In genomic region chr3:113531826-113532697, GRCh38 we compare ENCODE assay signal across 8 cellular contexts. TPM values are rescaled to one million over a fixed set of nuclear protein-coding genes. Genes with fewer than 3 reads are reported as not detected.
A peak's percentile ranks its signal among the peaks of the same experiment; 100 is the strongest.
DNase-seq lines count a peak whose midpoint lies in the region; ATAC-seq and TF ChIP-seq lines count a peak whose summit lies in the region.

SIDT1 (plus strand) TSS chr3:113532555; CDS start chr3:113533022, 467 bp downstream.

- no peaks in the 10 kb centered on the region for H3K36me3 ChIP-seq in Panc1 (ENCODE audit: control insufficient read depth, insufficient read depth, low read length)

- no peaks in the 10 kb centered on the region for H3K9me3 ChIP-seq in Panc1 (ENCODE audit: control insufficient read depth, insufficient read depth, low read depth, low read length)

- peaks cover 0 to 2% (median 0%) of the 10 kb centered on the region in 7 donors for H3K9me3 Mint-ChIP-seq in CD14-positive monocyte

- CTCF ChIA-PET in Panc1 (lab: Charles Lee) = no interaction called here

- H3K27me3 ChIP-seq in Panc1 (ENCODE audit: control insufficient read depth, insufficient read depth, low read length) = peaks cover 66% of the 10 kb centered on the region

- ATAC-seq in GM19324 (IDR thresholded peaks at IDR 0.05; ENCODE audit: low FRiP score, unreplicated experiment) (peak; percentile 73), HG03442 (IDR thresholded peaks at IDR 0.05; ENCODE audit: unreplicated experiment) (peak; percentile 65), Panc1 (peak; percentile 72), left cardiac atrium (peak; percentile 73 to 75)

- H3K4me1 Mint-ChIP-seq in CD14-positive monocyte = peaks cover 23% of the 10 kb centered on the region

- POLR2A ChIA-PET in Panc1 (lab: Charles Lee) = no interaction called here

- peaks cover 23 to 37% (median 36%) of the 10 kb centered on the region in 3 donors for H3K27me3 Mint-ChIP-seq in CD14-positive monocyte (ENCODE audit: low read depth in 3 of 3)

- BruUV-seq in Panc1 (replicated peaks; lab: Mats Ljungman, UMichigan) = no TSS peak

- DNase-seq in CD14-positive monocyte (ENCODE audit: low spot score) (no peak), Panc1 (ENCODE audit: low read depth, low spot score) (no peak), left cardiac atrium (peak; percentile 24), retinal pigment epithelial cell (ENCODE audit: low read depth) (no peak), UCSD-AML1 (lab: John Stamatoyannopoulos, UW; ENCODE audit: unreplicated experiment) (no peak)
- DNase-seq in activated naive CD4-positive, alpha-beta T cell (lab: John Stamatoyannopoulos, UW) = peak; percentile 12 to 60 (median 33)

- no peak within 1 kb of the TSS for H3K27ac ChIP-seq in Panc1 (ENCODE audit: low read length)

- TF ChIP-seq CTCF in CD14-positive monocyte (IDR thresholded peaks at IDR 0.05) (no peak), Panc1 (IDR thresholded peaks at IDR 0.05) (peak; percentile 6; the same call in 1 of the 2 replicates), retinal pigment epithelial cell (conservative IDR thresholded peaks at IDR 0.05; ENCODE audit: low read depth, low read length) (no peak)

- intact Hi-C loops in CD14-positive monocyte (cut with micrococcal nuclease) (no loop called here), Panc1 (cut with micrococcal nuclease; ENCODE audit: unreplicated experiment) (no loop called here), left cardiac atrium (cut with DNase I) (no loop called here)

- H3K4me3 Mint-ChIP-seq in CD14-positive monocyte = peak within 1 kb of the TSS; percentile 99 to 100

- peak within 1 kb of the TSS; percentile 7 to 83 (median 53) for H3K27ac Mint-ChIP-seq in CD14-positive monocyte

- in situ Hi-C loops in Panc1 (cut with HindIII; ENCODE audit: low pct_unique_long_range_greater_than_20kb, low sequenced_read_pairs) = no loop called here

- peaks cover 0 to 2% of the 10 kb centered on the region in 2 donors for H3K36me3 Mint-ChIP-seq in CD14-positive monocyte

- H3K4me1 ChIP-seq in Panc1 (ENCODE audit: control insufficient read depth, insufficient read depth, low read length) = peaks cover 10% of the 10 kb centered on the region

- peak within 1 kb of the TSS; percentile 30 to 44 for H3K4me3 ChIP-seq in Panc1 (ENCODE audit: low read depth in 2 of 2, low read length in 2 of 2)
- peak within 1 kb of the TSS; percentile 59 for H3K4me3 ChIP-seq in retinal pigment epithelial cell (ENCODE audit: low read length)

RNA-seq across cellular contexts. Expression of gene SIDT1, which starts in this region (rescaled TPM):
- 1 to 10 TPM; 4.0 to 7.1 TPM for polyA plus RNA-seq in CD14-positive monocyte
- total RNA-seq in Panc1 (2021; ENCODE audit: unreplicated experiment) (not detected), left cardiac atrium (under 1 TPM; 0.71 to 0.79 TPM)
- not detected for polyA plus RNA-seq in Panc1 (2012; ENCODE audit: insufficient read length)

Comparison
In these comparisons a context has a peak if more than half of its experiments do, and no peak if none do; other contexts are left out.
1. Peak in ATAC-seq and H3K4me3 ChIP-seq in Panc1; RNA of the gene not detected or under 1 TPM.
2. Peak in DNase-seq and ATAC-seq in left cardiac atrium; RNA of the gene not detected or under 1 TPM.
3. DNase-seq: peak in activated naive CD4-positive, alpha-beta T cell (4 of 4); none in CD14-positive monocyte (single experiment), Panc1 (single experiment), retinal pigment epithelial cell (single experiment) and UCSD-AML1 (single experiment).
4. Peak in every context shown above with its lines, with median percentiles within 50 percentile points of each other: ATAC-seq.